In genomic region chr10:43403911-43404674, GRCh38 we compare ENCODE assay signal across 11 cellular contexts. TPM values are rescaled to one million over a fixed set of nuclear protein-coding genes. Genes with fewer than 3 reads are reported as not detected.
DNase-seq lines count a peak whose midpoint lies in the region; TF ChIP-seq lines count a peak whose summit lies in the region.
"Had no signal": no experiment of that assay in that cellular context is flagged by ENCODE, and none has a peak within 500 bp of the region (broad histone marks: within the 10 kb centered on the region; RNA-seq: fewer than 3 reads in every experiment).

No MANE protein-coding gene starts in this region.

- peak overlapping the region; percentile 87 for H3K27ac Mint-ChIP-seq in T-helper 1 cell treated with Interleukin-12 subunit alpha and Interleukin-12 subunit beta and Interleukin-4 antibody, amounts not matched to agents 30 μg/mL and 1 μg/mL, for 36 hours

- peak overlapping the region; percentile 81 for H3K4me3 ChIP-seq in effector memory CD4-positive, alpha-beta T cell (ENCODE audit: insufficient read depth, low read depth, low read length, poor library complexity, severe bottlenecking)
- H3K4me3 ChIP-seq in skin epidermis (peak overlapping the region in 4 of 7 experiments; percentile 4 to 90 (median 76)), SJCRH30 (no peak overlapping the region), uterus (no peak overlapping the region)
- H3K4me3 ChIP-seq: body of pancreas had no signal

- H3K27ac ChIP-seq in effector memory CD4-positive, alpha-beta T cell (ENCODE audit: insufficient read depth, low read length, poor library complexity, severe bottlenecking) = peak overlapping the region; percentile 99
- H3K27ac ChIP-seq in skin epidermis = peak overlapping the region in 10 of 21 experiments; percentile 10 to 97 (median 38)
- no peak overlapping the region for H3K27ac ChIP-seq in SJCRH30
- H3K27ac ChIP-seq in uterus = no peak overlapping the region
- H3K27ac ChIP-seq: body of pancreas, pancreas had no signal

- H3K27me3 ChIP-seq in effector memory CD4-positive, alpha-beta T cell (replicated peaks; ENCODE audit: control insufficient read depth, insufficient read depth, low read length, poor library complexity, severe bottlenecking) = no peaks in the 10 kb centered on the region
- H3K27me3 ChIP-seq in SJCRH30 (no peaks in the 10 kb centered on the region), uterus (no peaks in the 10 kb centered on the region)
- H3K27me3 ChIP-seq: body of pancreas, pancreas had no signal

- H3K36me3 ChIP-seq in effector memory CD4-positive, alpha-beta T cell (ENCODE audit: control insufficient read depth, insufficient read depth, low read length) = peaks cover 4% of the 10 kb centered on the region
- H3K36me3 ChIP-seq in SJCRH30 (peaks cover 3% of the 10 kb centered on the region; the same call in 1 of the 2 replicates), uterus (no peaks in the 10 kb centered on the region)
- H3K36me3 ChIP-seq: pancreas had no signal

- POLR2A ChIA-PET in HEK293T (lab: Yijun Ruan, JAX) = interaction anchor here (0.6 to 1.3 kb wide), 3 partner anchors 9 to 28 kb away, joined by 3 to 6 read pairs (median 3); no protein-coding TSS in a partner anchor

- CTCF ChIA-PET in HEK293T (lab: Yijun Ruan, JAX) = no interaction called here

- DNase-seq in T-helper 1 cell (no peak), NCI-H69 (lab: John Stamatoyannopoulos, UW) (peak; percentile 21), HEK293T (ENCODE audit: extremely low spot score) (no peak), SJCRH30 (no peak), uterus (no peak)
- DNase-seq in effector memory CD4-positive, alpha-beta T cell = no peak
- DNase-seq: body of pancreas, NCI-H1436 had no signal

- peak overlapping the region; percentile 89 for H3K4me3 Mint-ChIP-seq in T-helper 1 cell treated with Interleukin-12 subunit alpha and Interleukin-12 subunit beta and Interleukin-4 antibody, amounts not matched to agents 30 μg/mL and 1 μg/mL, for 36 hours

- TF ChIP-seq CTCF in uterus (IDR thresholded peaks at IDR 0.05) = no peak

- intact Hi-C loops in uterus (cut with DNase I; ENCODE audit: low total_unique reads) = no loop called here

- peaks cover 38% of the 10 kb centered on the region for H3K36me3 Mint-ChIP-seq in T-helper 1 cell treated with Interleukin-12 subunit alpha and Interleukin-12 subunit beta and Interleukin-4 antibody, amounts not matched to agents 30 μg/mL and 1 μg/mL, for 36 hours (ENCODE audit: low read depth)

- no peak for TF ChIP-seq POLR2A in uterus (IDR thresholded peaks at IDR 0.05)

- H3K27me3 Mint-ChIP-seq in T-helper 1 cell treated with Interleukin-12 subunit alpha and Interleukin-12 subunit beta and Interleukin-4 antibody, amounts not matched to agents 30 μg/mL and 1 μg/mL, for 36 hours (ENCODE audit: low read depth) = no peaks in the 10 kb centered on the region

- peaks cover 48% of the 10 kb centered on the region for H3K4me1 Mint-ChIP-seq in T-helper 1 cell treated with Interleukin-12 subunit alpha and Interleukin-12 subunit beta and Interleukin-4 antibody, amounts not matched to agents 30 μg/mL and 1 μg/mL, for 36 hours (ENCODE audit: low read depth)

- H3K9me3 ChIP-seq in effector memory CD4-positive, alpha-beta T cell (ENCODE audit: control insufficient read depth, low read length) = no peaks in the 10 kb centered on the region
- H3K9me3 ChIP-seq in SJCRH30 (replicated peaks) (no peaks in the 10 kb centered on the region), uterus (no peaks in the 10 kb centered on the region)
- H3K9me3 ChIP-seq: body of pancreas, pancreas had no signal

- no peaks in the 10 kb centered on the region for H3K9me3 Mint-ChIP-seq in T-helper 1 cell treated with Interleukin-12 subunit alpha and Interleukin-12 subunit beta and Interleukin-4 antibody, amounts not matched to agents 30 μg/mL and 1 μg/mL, for 36 hours

- peaks cover 54% of the 10 kb centered on the region for H3K4me1 ChIP-seq in effector memory CD4-positive, alpha-beta T cell (ENCODE audit: control insufficient read depth, insufficient read depth, low read length, poor library complexity, severe bottlenecking)
- H3K4me1 ChIP-seq in SJCRH30 (no peaks in the 10 kb centered on the region), uterus (peaks cover 6% of the 10 kb centered on the region in 2 donors)

TF ChIP-seq in HEK293T, 16 proteins besides CTCF, POLR2A, EP300 and RAD21:
- TF ChIP-seq TARDBP (IDR thresholded peaks at IDR 0.05) = no peak
- no peak for TF ChIP-seq ELF4 (IDR thresholded peaks at IDR 0.05)
TF ChIP-seq in HEK293T: peak in this region for 0.

RNA-seq across cellular contexts. Expression of gene HNRNPF, which starts 4.9 kb away (rescaled TPM):
- total RNA-seq in SJCRH30 (2014; rRNA removed; shearing (Covaris generic)) = 63.2 and 64.7 TPM in 2 replicates
- 100 to 1,000 TPM in 2 of 4 donors, 10 to 100 TPM in 2; 86.2 to 211 (median 142) TPM for total RNA-seq in uterus

RNA-seq across cellular contexts. Expression of gene FXYD4, which starts 32.7 kb away (rescaled TPM):
- total RNA-seq in SJCRH30 (2014; rRNA removed; shearing (Covaris generic)) = not detected in 2 replicates
- total RNA-seq in uterus = not detected
- total RNA-seq: body of pancreas had no signal

RNA-seq across cellular contexts. Expression of gene ZNF487, which starts 32.8 kb away (rescaled TPM):
- 0.18 and 0.38 TPM in 2 replicates for total RNA-seq in SJCRH30 (2014; rRNA removed; shearing (Covaris generic))
- total RNA-seq in uterus = 10 to 100 TPM; 15.0 to 22.8 (median 17.8) TPM

Comparison
In these comparisons a context has a peak if more than half of its experiments do, and no peak if none do; other contexts are left out.
1. H3K4me3 ChIP-seq: peak in effector memory CD4-positive, alpha-beta T cell (single experiment) and skin epidermis (4 of 7); none in SJCRH30 (single experiment) and uterus (0 of 2).
2. RNA of gene ZNF487, which starts 32.8 kb away (total RNA-seq): 15.0 to 22.8 TPM in uterus; 0.18 to 0.38 TPM in SJCRH30; every median in the first group is over 10 times any median in the second.